2 cellular contexts compared by ENCODE assay signal in the genomic region with DNA sequence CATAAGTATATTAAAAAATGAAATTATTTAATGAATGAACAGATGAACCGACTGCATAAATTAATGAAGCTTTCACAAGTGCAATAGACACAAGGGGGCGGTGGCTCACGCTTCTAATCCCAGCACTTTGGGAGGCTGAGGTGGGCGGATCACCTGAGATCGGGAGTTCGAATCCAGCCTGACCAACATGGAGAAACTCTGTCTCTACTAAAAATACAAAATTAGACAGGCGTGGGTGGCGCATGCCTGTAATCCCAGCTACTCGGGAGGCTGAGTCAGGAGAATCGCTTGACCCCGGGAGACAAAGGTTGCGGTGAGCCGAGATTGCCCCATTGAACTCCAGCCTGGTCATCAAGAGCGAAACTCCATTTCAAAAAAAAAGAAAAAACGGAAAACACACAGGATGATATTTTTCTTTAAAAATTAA. TPM values are rescaled to one million over a fixed set of nuclear protein-coding genes. Genes with fewer than 3 reads are reported as not detected.
"Had no signal": no experiment of that assay in that cellular context is flagged by ENCODE, and none has a peak within 500 bp of the region (broad histone marks: within the 10 kb centered on the region; RNA-seq: fewer than 3 reads in every experiment).

No MANE protein-coding gene starts in this region.

RNA-seq across cellular contexts. Expression of gene PRSS16, which starts 34.4 kb away (rescaled TPM):
- total RNA-seq: dermis microvascular lymphatic vessel endothelial cell, sigmoid colon had no signal
